In genomic region chr19:9621156-9622037, GRCh38 we compare ENCODE assay signal across 7 cellular contexts. TPM values are rescaled to one million over a fixed set of nuclear protein-coding genes. Genes with fewer than 3 reads are reported as not detected.
DNase-seq lines count a peak whose midpoint lies in the region; ATAC-seq, FAIRE-seq and TF ChIP-seq lines count a peak whose summit lies in the region.

Gene ZNF561 (minus strand): TSS chr19:9621232. CDS start chr19:9619456, 1,776 bp downstream.

- FAIRE-seq in bronchial epithelial cell (lab: Jason Lieb, UNC), result no peak

- peaks cover 17% of the 10 kb centered on the region for H3K36me3 ChIP-seq in bronchial epithelial cell (ENCODE audit: control insufficient read depth, insufficient read depth, low read length)

- peak; percentile 63 for ATAC-seq in HG03108 (IDR thresholded peaks at IDR 0.05; ENCODE audit: unreplicated experiment)
- peak; percentile 75 for ATAC-seq in WTC11

- H3K36me3 Mint-ChIP-seq in WTC11 (peaks cover 25% of the 10 kb centered on the region), immature natural killer cell (peaks cover 10 to 23% (median 12%) of the 10 kb centered on the region in 3 donors)

- POLR2A ChIA-PET in WTC11 (lab: Charles Lee), result interaction anchor here (1.0 to 1.5 kb wide), 2 partner anchors 35 to 177 kb away, joined by 3 to 4 read pairs; no protein-coding TSS in a partner anchor

- peak within 1 kb of the TSS; percentile 100 for H3K27ac Mint-ChIP-seq in WTC11
- H3K27ac Mint-ChIP-seq in immature natural killer cell, result peak within 1 kb of the TSS; percentile 97 to 100 (median 100)

- H3K4me1 Mint-ChIP-seq in WTC11, result peaks cover 27% of the 10 kb centered on the region
- peaks cover 20 to 21% of the 10 kb centered on the region in 2 donors for H3K4me1 Mint-ChIP-seq in immature natural killer cell

- H3K4me3 Mint-ChIP-seq in WTC11 (peak within 1 kb of the TSS; percentile 94), immature natural killer cell (peak within 1 kb of the TSS; percentile 96 to 100 (median 99))

- CTCF ChIA-PET in WTC11 (lab: Charles Lee), result interaction anchor here (0.6 kb wide), 1 partner anchor 218 kb away, joined by 3 read pairs; no protein-coding TSS in a partner anchor

- peak; percentile 72 for TF ChIP-seq POLR2A in GM18526 (IDR thresholded peaks at IDR 0.05; ENCODE audit: extremely low read depth, insufficient read length)

- peak; percentile 86 for DNase-seq in NCI-H2227 (lab: John Stamatoyannopoulos, UW; ENCODE audit: unreplicated experiment)
- peak; percentile 79 for DNase-seq in WTC11 (ENCODE audit: low spot score)
- DNase-seq in bronchial epithelial cell (ENCODE audit: low read depth), result peak; percentile 95
- DNase-seq in immature natural killer cell, result peak; percentile 92 to 93 (median 93)
- peak; percentile 61 for DNase-seq in smooth muscle cell of the brain vasculature (ENCODE audit: low read depth, low spot score)

- TF ChIP-seq CTCF in WTC11 (IDR thresholded peaks at IDR 0.05) (no peak), bronchial epithelial cell (IDR thresholded peaks at IDR 0.05; ENCODE audit: insufficient read depth, low read length, severe bottlenecking) (no peak)

- no peaks in the 10 kb centered on the region for H3K9me3 Mint-ChIP-seq in WTC11
- peaks cover 0 to 12% (median 5%) of the 10 kb centered on the region in 6 donors for H3K9me3 Mint-ChIP-seq in immature natural killer cell

- H3K27me3 Mint-ChIP-seq in WTC11 (ENCODE audit: low read depth), result no peaks in the 10 kb centered on the region
- H3K27me3 Mint-ChIP-seq in immature natural killer cell (ENCODE audit: low read depth in 3 of 3), result peaks cover 13 to 15% (median 14%) of the 10 kb centered on the region in 3 donors

- H3K4me3 ChIP-seq in bronchial epithelial cell (ENCODE audit: low read depth, low read length), result peak within 1 kb of the TSS; percentile 88

- H3K27me3 ChIP-seq in bronchial epithelial cell (ENCODE audit: control insufficient read depth, insufficient read depth, low read length), result no peaks in the 10 kb centered on the region

TF ChIP-seq in WTC11, 78 proteins besides CTCF, POLR2A, EP300 and RAD21 (continues in another document):
- TF ChIP-seq, protein P1, sequence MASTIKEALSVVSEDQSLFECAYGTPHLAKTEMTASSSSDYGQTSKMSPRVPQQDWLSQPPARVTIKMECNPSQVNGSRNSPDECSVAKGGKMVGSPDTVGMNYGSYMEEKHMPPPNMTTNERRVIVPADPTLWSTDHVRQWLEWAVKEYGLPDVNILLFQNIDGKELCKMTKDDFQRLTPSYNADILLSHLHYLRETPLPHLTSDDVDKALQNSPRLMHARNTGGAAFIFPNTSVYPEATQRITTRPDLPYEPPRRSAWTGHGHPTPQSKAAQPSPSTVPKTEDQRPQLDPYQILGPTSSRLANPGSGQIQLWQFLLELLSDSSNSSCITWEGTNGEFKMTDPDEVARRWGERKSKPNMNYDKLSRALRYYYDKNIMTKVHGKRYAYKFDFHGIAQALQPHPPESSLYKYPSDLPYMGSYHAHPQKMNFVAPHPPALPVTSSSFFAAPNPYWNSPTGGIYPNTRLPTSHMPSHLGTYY (CRISPR knock-in tag; IDR thresholded peaks at IDR 0.05), result no peak
- TF ChIP-seq ETV6 (CRISPR knock-in tag; IDR thresholded peaks at IDR 0.05) (no peak), OVOL2 (CRISPR knock-in tag; IDR thresholded peaks at IDR 0.05; ENCODE audit: borderline replicate concordance) (no peak), GTF2I (CRISPR knock-in tag; conservative IDR thresholded peaks at IDR 0.05) (no peak), ZSCAN18 (CRISPR knock-in tag; IDR thresholded peaks at IDR 0.05) (no peak), USF2 (CRISPR knock-in tag; IDR thresholded peaks at IDR 0.05) (0 out of 2 replicates have a peak, but pooled peaks have one; percentile 15), USF1 (CRISPR knock-in tag; IDR thresholded peaks at IDR 0.05) (0 out of 2 replicates have a peak, but pooled peaks have one; percentile 21), NFYB (CRISPR knock-in tag; conservative IDR thresholded peaks at IDR 0.05; ENCODE audit: low read depth) (no peak), FOXK1 (CRISPR knock-in tag; IDR thresholded peaks at IDR 0.05) (no peak), PRRX2 (CRISPR knock-in tag; IDR thresholded peaks at IDR 0.05) (no peak), RORB (CRISPR knock-in tag; IDR thresholded peaks at IDR 0.05) (peak; percentile 53; the same call in 1 of the 2 replicates), KAT7 (CRISPR knock-in tag; IDR thresholded peaks at IDR 0.05; ENCODE audit: borderline replicate concordance) (no peak), TEAD1 (CRISPR knock-in tag; IDR thresholded peaks at IDR 0.05) (peak; percentile 28; the same call in 1 of the 2 replicates), SOX15 (CRISPR knock-in tag; IDR thresholded peaks at IDR 0.05) (no peak)
- TF ChIP-seq, protein P2, sequence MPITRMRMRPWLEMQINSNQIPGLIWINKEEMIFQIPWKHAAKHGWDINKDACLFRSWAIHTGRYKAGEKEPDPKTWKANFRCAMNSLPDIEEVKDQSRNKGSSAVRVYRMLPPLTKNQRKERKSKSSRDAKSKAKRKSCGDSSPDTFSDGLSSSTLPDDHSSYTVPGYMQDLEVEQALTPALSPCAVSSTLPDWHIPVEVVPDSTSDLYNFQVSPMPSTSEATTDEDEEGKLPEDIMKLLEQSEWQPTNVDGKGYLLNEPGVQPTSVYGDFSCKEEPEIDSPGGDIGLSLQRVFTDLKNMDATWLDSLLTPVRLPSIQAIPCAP (CRISPR knock-in tag; IDR thresholded peaks at IDR 0.05), result no peak
- TF ChIP-seq, protein P3, sequence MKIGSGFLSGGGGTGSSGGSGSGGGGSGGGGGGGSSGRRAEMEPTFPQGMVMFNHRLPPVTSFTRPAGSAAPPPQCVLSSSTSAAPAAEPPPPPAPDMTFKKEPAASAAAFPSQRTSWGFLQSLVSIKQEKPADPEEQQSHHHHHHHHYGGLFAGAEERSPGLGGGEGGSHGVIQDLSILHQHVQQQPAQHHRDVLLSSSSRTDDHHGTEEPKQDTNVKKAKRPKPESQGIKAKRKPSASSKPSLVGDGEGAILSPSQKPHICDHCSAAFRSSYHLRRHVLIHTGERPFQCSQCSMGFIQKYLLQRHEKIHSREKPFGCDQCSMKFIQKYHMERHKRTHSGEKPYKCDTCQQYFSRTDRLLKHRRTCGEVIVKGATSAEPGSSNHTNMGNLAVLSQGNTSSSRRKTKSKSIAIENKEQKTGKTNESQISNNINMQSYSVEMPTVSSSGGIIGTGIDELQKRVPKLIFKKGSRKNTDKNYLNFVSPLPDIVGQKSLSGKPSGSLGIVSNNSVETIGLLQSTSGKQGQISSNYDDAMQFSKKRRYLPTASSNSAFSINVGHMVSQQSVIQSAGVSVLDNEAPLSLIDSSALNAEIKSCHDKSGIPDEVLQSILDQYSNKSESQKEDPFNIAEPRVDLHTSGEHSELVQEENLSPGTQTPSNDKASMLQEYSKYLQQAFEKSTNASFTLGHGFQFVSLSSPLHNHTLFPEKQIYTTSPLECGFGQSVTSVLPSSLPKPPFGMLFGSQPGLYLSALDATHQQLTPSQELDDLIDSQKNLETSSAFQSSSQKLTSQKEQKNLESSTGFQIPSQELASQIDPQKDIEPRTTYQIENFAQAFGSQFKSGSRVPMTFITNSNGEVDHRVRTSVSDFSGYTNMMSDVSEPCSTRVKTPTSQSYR (CRISPR knock-in tag; IDR thresholded peaks at IDR 0.05), result no peak
- TF ChIP-seq, protein P4, sequence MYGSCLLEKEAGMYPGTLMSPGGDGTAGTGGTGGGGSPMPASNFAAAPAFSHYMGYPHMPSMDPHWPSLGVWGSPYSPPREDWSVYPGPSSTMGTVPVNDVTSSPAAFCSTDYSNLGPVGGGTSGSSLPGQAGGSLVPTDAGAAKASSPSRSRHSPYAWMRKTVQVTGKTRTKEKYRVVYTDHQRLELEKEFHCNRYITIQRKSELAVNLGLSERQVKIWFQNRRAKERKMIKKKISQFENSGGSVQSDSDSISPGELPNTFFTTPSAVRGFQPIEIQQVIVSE (CRISPR knock-in tag; IDR thresholded peaks at IDR 0.05; ENCODE audit: borderline replicate concordance), result peak; percentile 30; the same call in 1 of the 2 replicates
- TF ChIP-seq, protein P5, sequence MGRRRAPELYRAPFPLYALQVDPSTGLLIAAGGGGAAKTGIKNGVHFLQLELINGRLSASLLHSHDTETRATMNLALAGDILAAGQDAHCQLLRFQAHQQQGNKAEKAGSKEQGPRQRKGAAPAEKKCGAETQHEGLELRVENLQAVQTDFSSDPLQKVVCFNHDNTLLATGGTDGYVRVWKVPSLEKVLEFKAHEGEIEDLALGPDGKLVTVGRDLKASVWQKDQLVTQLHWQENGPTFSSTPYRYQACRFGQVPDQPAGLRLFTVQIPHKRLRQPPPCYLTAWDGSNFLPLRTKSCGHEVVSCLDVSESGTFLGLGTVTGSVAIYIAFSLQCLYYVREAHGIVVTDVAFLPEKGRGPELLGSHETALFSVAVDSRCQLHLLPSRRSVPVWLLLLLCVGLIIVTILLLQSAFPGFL (CRISPR knock-in tag; IDR thresholded peaks at IDR 0.05; ENCODE audit: borderline replicate concordance), result no peak

RNA-seq across cellular contexts. Expression of gene ZNF561, which starts in this region (rescaled TPM):
- total RNA-seq in WTC11 (2021) (39.2 to 67.9 TPM (median 40.7 TPM) in 3 replicates), bronchial epithelial cell (46.2 and 64.0 TPM in 2 replicates)
- 10 to 100 TPM in 1 of 3 donors, 1 to 10 TPM in 2; 7.2 to 14.7 (median 9.9) TPM for polyA plus RNA-seq in immature natural killer cell

Comparison
In these comparisons a context has a peak if more than half of its experiments do, and no peak if none do; other contexts are left out.
1. Peak in every context shown above with its lines: DNase-seq, ATAC-seq and H3K4me3 ChIP-seq.